ENCODE assay signal across 8 cellular contexts in genomic region chr3:3126477-3127431, GRCh38. TPM values are rescaled to one million over a fixed set of nuclear protein-coding genes. Genes with fewer than 3 reads are reported as not detected.
DNase-seq lines count a peak whose midpoint lies in the region; ATAC-seq and TF ChIP-seq lines count a peak whose summit lies in the region.

Gene TRNT1, plus strand, starts transcription at chr3:3126940. Its CDS starts 2,101 bp downstream, at chr3:3129041.

- peak; percentile 94 for ATAC-seq in DND-41 (ENCODE audit: insufficient read depth, low read depth)
- peak; percentile 99 for ATAC-seq in GM21825 (IDR thresholded peaks at IDR 0.05; ENCODE audit: unreplicated experiment)

- H4K20me1 ChIP-seq in DND-41 (ENCODE audit: insufficient read depth, low read length): peaks cover 3% of the 10 kb centered on the region

- H3K4me2 ChIP-seq in DND-41 (ENCODE audit: insufficient read depth, low read length): peak within 1 kb of the TSS; percentile 79

- no peaks in the 10 kb centered on the region for H3K9me3 ChIP-seq in DND-41 (ENCODE audit: insufficient read depth, low read length, severe bottlenecking)
- H3K9me3 ChIP-seq in KOPT-K1 (ENCODE audit: insufficient read depth, low read length, poor library complexity, severe bottlenecking): no peaks in the 10 kb centered on the region
- no peaks in the 10 kb centered on the region for H3K9me3 ChIP-seq in esophagus squamous epithelium

- H3K36me3 ChIP-seq in DND-41 (ENCODE audit: insufficient read depth, low read length): peaks cover 29% of the 10 kb centered on the region
- peaks cover 30% of the 10 kb centered on the region for H3K36me3 ChIP-seq in KOPT-K1 (ENCODE audit: insufficient read depth, low read length)
- peaks cover 0 to 27% (median 3%) of the 10 kb centered on the region in 3 donors for H3K36me3 ChIP-seq in esophagus squamous epithelium

- peak within 1 kb of the TSS; percentile 92 for H3K9ac ChIP-seq in DND-41 (ENCODE audit: low read depth, low read length)

- 1 to 3% methylated on average over 21 to 29 of the region's 100 CpGs for WGBS in esophagus squamous epithelium, 2 donors

- TF ChIP-seq CTCF in DND-41 (IDR thresholded peaks at IDR 0.05; ENCODE audit: borderline replicate concordance, extremely low read depth, low read length, poor library complexity, severe bottlenecking) (no peak), esophagus squamous epithelium (IDR thresholded peaks at IDR 0.05) (peak in 1 of 6 experiments; percentile 7)

- peaks cover 53% of the 10 kb centered on the region for H3K79me2 ChIP-seq in DND-41 (ENCODE audit: insufficient read depth, low read length)

- peak; percentile 93 for DNase-seq in DND-41
- DNase-seq in RKO (ENCODE audit: low spot score): peak; percentile 91
- DNase-seq in activated T-helper 1 cell treated with Interleukin-2 at 50 U/mL for 16 hours (ENCODE audit: low read depth): peak; percentile 92
- peak; percentile 49 for DNase-seq in esophagus squamous epithelium (lab: John Stamatoyannopoulos, UW)
- peak; percentile 95 for DNase-seq in myocyte (ENCODE audit: low read depth)
- DNase-seq in stimulated activated CD8-positive, alpha-beta memory T cell treated with anti-CD3 and anti-CD28 coated beads, Interleukin-7, amount 100 ng/mL, for 4 hours (ENCODE audit: low read depth in 2 of 2): peak; percentile 91 to 98

- H3K27me3 ChIP-seq in DND-41 (ENCODE audit: insufficient read depth, low read length, poor library complexity) (no peaks in the 10 kb centered on the region), esophagus squamous epithelium (no peaks in the 10 kb centered on the region)

- peak within 1 kb of the TSS; percentile 99 for H2AFZ ChIP-seq in DND-41 (ENCODE audit: low read depth, low read length)

- peak in 2 of 4 donors; percentile 89 to 92 for TF ChIP-seq POLR2A in esophagus squamous epithelium (IDR thresholded peaks at IDR 0.05)

- intact Hi-C loops in esophagus squamous epithelium (cut with DNase I): no loop called here

- H3K27ac ChIP-seq in DND-41 (ENCODE audit: low read length): peak within 1 kb of the TSS; percentile 94
- peak within 1 kb of the TSS; percentile 92 for H3K27ac ChIP-seq in KOPT-K1 (ENCODE audit: low read depth, low read length, poor library complexity, severe bottlenecking)
- peak within 1 kb of the TSS; percentile 92 to 97 (median 95) for H3K27ac ChIP-seq in esophagus squamous epithelium

- peaks cover 38% of the 10 kb centered on the region for H3K4me1 ChIP-seq in DND-41 (ENCODE audit: insufficient read depth, low read length)
- peaks cover 7 to 37% (median 13%) of the 10 kb centered on the region in 3 donors for H3K4me1 ChIP-seq in esophagus squamous epithelium

- peak within 1 kb of the TSS; percentile 60 to 69 for H3K4me3 ChIP-seq in DND-41 (ENCODE audit: low read depth in 1 of 2, low read length in 2 of 2)
- peak within 1 kb of the TSS; percentile 90 to 98 (median 92) for H3K4me3 ChIP-seq in esophagus squamous epithelium

RNA-seq across cellular contexts. Expression of gene TRNT1, which starts in this region (rescaled TPM):
- total RNA-seq in esophagus squamous epithelium: 10 to 100 TPM; 10.3 to 20.8 (median 17.0) TPM
- 22.9 and 26.1 TPM in 2 replicates for total RNA-seq in myocyte
- polyA plus RNA-seq in myocyte (2012): 12.5 TPM

Comparison
In these comparisons a context has a peak if more than half of its experiments do, and no peak if none do; other contexts are left out.
1. Peak in every context shown above with its lines: DNase-seq, ATAC-seq, H3K4me3 ChIP-seq and H3K27ac ChIP-seq.